ENCODE assay signal across 15 cellular contexts in the genomic region with DNA sequence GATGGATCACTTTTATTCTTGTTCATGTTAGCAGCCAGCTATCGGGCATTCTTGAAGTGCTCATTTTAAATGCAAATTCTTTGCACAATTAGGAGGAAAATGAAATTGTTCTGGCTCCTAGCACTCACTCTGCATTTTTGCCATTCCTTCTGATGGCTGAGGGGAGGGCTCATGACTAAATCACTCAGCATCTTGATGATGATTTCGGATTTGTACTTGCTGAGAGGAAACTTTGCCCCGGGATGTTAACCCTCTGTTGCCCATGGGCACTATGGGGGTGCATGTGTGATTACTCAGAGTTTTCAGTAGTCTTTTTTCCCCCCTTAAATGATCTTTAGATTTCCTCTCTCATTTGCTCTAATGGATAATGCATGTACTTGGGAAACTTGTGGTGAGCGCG.
DNase-seq lines count a peak whose midpoint lies in the region; ATAC-seq and TF ChIP-seq lines count a peak whose summit lies in the region.
"Had no signal": no experiment of that assay in that cellular context is flagged by ENCODE, and none has a peak within 500 bp of the region (broad histone marks: within the 10 kb centered on the region; RNA-seq: fewer than 3 reads in every experiment).

No MANE protein-coding gene starts in this region.

- DNase-seq in AG04449 (ENCODE audit: low read depth, low spot score) (peak; percentile 34), cardiac fibroblast (ENCODE audit: low read depth in 2 of 2) (peak; percentile 49 to 52), kidney tubule cell (ENCODE audit: low spot score) (peak; percentile 26), NCI-H1092 treated with DMSO at 0.1 percent for 48 hours (lab: John Stamatoyannopoulos, UW) (no peak), SKM-1 treated with dmso at 0.1 percent for 144 hours (lab: John Stamatoyannopoulos, UW; ENCODE audit: unreplicated experiment) (no peak)
- DNase-seq in activated naive CD4-positive, alpha-beta T cell treated with Interleukin-2 at 50 U/mL for 16 hours: no peak
- DNase-seq: activated CD4-positive, alpha-beta memory T cell treated with anti-CD3 and anti-CD28 coated beads, Interleukin-2, amount 10 ng/mL, durations not matched to agents 7 days and 5 days; activated effector memory CD4-positive, alpha-beta T cell treated with anti-CD3 and anti-CD28 coated beads, Interleukin-2, amount 50 U/mL, for 16 hours; NCI-H1417; NCI-H524; posterior cingulate gyrus had no signal

- H3K4me1 ChIP-seq in HUES6 (ENCODE audit: control insufficient read depth, insufficient read depth, low read length): peaks cover 38% of the 10 kb centered on the region

- H3K36me3 ChIP-seq in HUES6 (ENCODE audit: control insufficient read depth, insufficient read depth, low read length): no peaks in the 10 kb centered on the region
- H3K36me3 ChIP-seq: cardiac muscle cell had no signal

- no peak for ATAC-seq in GM19351 (IDR thresholded peaks at IDR 0.05; ENCODE audit: unreplicated experiment)

- POLR2A ChIA-PET in AG04449 (lab: Yijun Ruan, JAX): interaction anchor here (0.6 to 0.7 kb wide), 2 partner anchors 273 to 276 kb away, joined by 3 to 4 read pairs; no protein-coding TSS in a partner anchor

- H3K4me3 ChIP-seq in AG04449 (ENCODE audit: low read depth, low read length) (peak overlapping the region; percentile 39), HUES6 (ENCODE audit: low read depth, low read length) (no peak overlapping the region), cardiac fibroblast (replicated peaks in 1 of 2; ENCODE audit: low read depth in 2 of 2, low read length in 2 of 2) (no peak overlapping the region)
- H3K4me3 ChIP-seq: cardiac muscle cell had no signal

- no peak overlapping the region for H3K9ac ChIP-seq in HUES6 (ENCODE audit: low read length)

- CTCF ChIA-PET in AG04449 (lab: Yijun Ruan, JAX): interaction anchor here (0.9 kb wide), 1 partner anchor 9 kb away, joined by 3 read pairs; no protein-coding TSS in a partner anchor

- no peaks in the 10 kb centered on the region for H3K27me3 ChIP-seq in HUES6 (ENCODE audit: control insufficient read depth, insufficient read depth, low read length)

- no peak for TF ChIP-seq CTCF in AG04449 (IDR thresholded peaks at IDR 0.05; ENCODE audit: insufficient read depth, low read length, missing control alignments)
- no peak for TF ChIP-seq CTCF in cardiac fibroblast (IDR thresholded peaks at IDR 0.05; ENCODE audit: low read depth, low read length)

- 0 out of 2 replicates have a peak overlapping the region, but pooled peaks have one; percentile 28 for H3K27ac ChIP-seq in HUES6 (ENCODE audit: low read depth, low read length)
- H3K27ac ChIP-seq: cardiac muscle cell, RWPE1 had no signal

- H3K9me3 ChIP-seq in HUES6 (ENCODE audit: control insufficient read depth, insufficient read depth, low read depth, low read length): no peaks in the 10 kb centered on the region

Comparison
In these comparisons a context has a peak if more than half of its experiments do, and no peak if none do; other contexts are left out.
1. DNase-seq: peak in AG04449 (single experiment), cardiac fibroblast (2 of 2) and kidney tubule cell (single experiment); none in activated naive CD4-positive, alpha-beta T cell treated with Interleukin-2 at 50 U/mL for 16 hours (single experiment), NCI-H1092 treated with DMSO at 0.1 percent for 48 hours (single experiment) and SKM-1 treated with dmso at 0.1 percent for 144 hours (single experiment).